In the genomic region with DNA sequence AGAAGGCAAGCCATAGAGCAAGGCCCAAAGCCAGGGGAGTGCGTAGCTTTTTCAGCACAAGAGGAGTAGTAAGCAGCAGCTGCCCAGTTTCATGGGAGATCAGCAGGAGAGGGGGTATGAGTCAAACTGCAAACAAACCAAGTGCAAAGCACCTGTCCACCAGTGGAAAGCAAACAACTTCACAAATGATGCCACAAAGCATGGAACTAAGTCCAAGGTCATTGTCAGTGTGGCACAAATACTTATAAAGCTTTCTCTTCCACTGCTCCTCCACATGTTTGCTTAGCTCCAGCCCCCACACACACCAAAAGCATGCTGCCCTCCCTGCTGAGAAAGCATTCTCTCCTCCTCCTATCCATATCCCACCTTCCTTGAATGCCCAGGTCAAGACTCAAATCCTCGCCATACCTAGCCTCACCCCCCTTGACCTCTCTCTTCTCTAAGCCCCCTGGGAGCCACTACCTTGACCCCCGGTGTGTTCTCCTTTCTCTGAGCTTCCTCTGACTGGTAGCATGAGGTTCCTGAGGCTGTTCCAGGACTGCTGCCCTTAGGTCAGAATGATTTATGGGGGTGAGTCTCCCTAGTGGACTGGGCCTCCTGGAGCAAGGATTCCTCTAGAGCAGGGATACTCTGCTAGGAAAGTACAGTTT, we compare ENCODE assay signal across 1 cellular context.
TF ChIP-seq lines count a peak whose summit lies in the region.

No MANE protein-coding gene starts in this region.

TF ChIP-seq in HepG2, 621 proteins besides CTCF, POLR2A, EP300 and RAD21 (continued from another document and continues in another):
- TF ChIP-seq, protein P1, sequence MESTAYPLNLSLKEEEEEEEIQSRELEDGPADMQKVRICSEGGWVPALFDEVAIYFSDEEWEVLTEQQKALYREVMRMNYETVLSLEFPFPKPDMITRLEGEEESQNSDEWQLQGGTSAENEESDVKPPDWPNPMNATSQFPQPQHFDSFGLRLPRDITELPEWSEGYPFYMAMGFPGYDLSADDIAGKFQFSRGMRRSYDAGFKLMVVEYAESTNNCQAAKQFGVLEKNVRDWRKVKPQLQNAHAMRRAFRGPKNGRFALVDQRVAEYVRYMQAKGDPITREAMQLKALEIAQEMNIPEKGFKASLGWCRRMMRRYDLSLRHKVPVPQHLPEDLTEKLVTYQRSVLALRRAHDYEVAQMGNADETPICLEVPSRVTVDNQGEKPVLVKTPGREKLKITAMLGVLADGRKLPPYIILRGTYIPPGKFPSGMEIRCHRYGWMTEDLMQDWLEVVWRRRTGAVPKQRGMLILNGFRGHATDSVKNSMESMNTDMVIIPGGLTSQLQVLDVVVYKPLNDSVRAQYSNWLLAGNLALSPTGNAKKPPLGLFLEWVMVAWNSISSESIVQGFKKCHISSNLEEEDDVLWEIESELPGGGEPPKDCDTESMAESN (CRISPR knock-in tag; conservative IDR thresholded peaks at IDR 0.05) = peak; percentile 56
- TF ChIP-seq FOXK2 (IDR thresholded peaks at IDR 0.05) (no peak), ETV5 (CRISPR knock-in tag; IDR thresholded peaks at IDR 0.05; ENCODE audit: borderline replicate concordance) (peak; percentile 81; the same call in 1 of the 2 replicates), ZNF337 (CRISPR knock-in tag; IDR thresholded peaks at IDR 0.05; ENCODE audit: borderline replicate concordance, low read depth) (no peak), ZZZ3 (CRISPR knock-in tag; IDR thresholded peaks at IDR 0.05; ENCODE audit: borderline replicate concordance) (no peak), TBX3 (IDR thresholded peaks at IDR 0.05; ENCODE audit: borderline replicate concordance) (peak; percentile 95), GABPB1 (CRISPR knock-in tag; IDR thresholded peaks at IDR 0.05) (peak; percentile 42), ARHGAP35 (CRISPR knock-in tag; IDR thresholded peaks at IDR 0.05; ENCODE audit: borderline replicate concordance) (no peak), NKX3-1 (CRISPR knock-in tag; IDR thresholded peaks at IDR 0.05) (peak; percentile 57; the same call in 1 of the 2 replicates), ZNF850 (CRISPR knock-in tag; conservative IDR thresholded peaks at IDR 0.05) (no peak; the same call in 1 of the 2 replicates), REL (CRISPR knock-in tag; conservative IDR thresholded peaks at IDR 0.05) (no peak), ZNF24 (IDR thresholded peaks at IDR 0.05) (no peak), SATB2 (CRISPR knock-in tag; IDR thresholded peaks at IDR 0.05) (no peak), ATF1 (CRISPR knock-in tag; IDR thresholded peaks at IDR 0.05) (no peak), ZNF709 (CRISPR knock-in tag; IDR thresholded peaks at IDR 0.05) (no peak), ZNF446 (CRISPR knock-in tag; IDR thresholded peaks at IDR 0.05) (no peak), MTA3 (CRISPR knock-in tag; IDR thresholded peaks at IDR 0.05) (no peak), ZFX (CRISPR knock-in tag; IDR thresholded peaks at IDR 0.05; ENCODE audit: low read depth) (peak; percentile 78), SYNCRIP (IDR thresholded peaks at IDR 0.05; ENCODE audit: insufficient read depth, low read depth, low read length) (no peak), ZNF792 (CRISPR knock-in tag; IDR thresholded peaks at IDR 0.05) (peak; percentile 98; the same call in 1 of the 2 replicates), CENPT (CRISPR knock-in tag; IDR thresholded peaks at IDR 0.05; ENCODE audit: low read depth) (no peak), HNRNPL (IDR thresholded peaks at IDR 0.05; ENCODE audit: low read depth, low read length) (no peak), ZMAT3 (CRISPR knock-in tag; conservative IDR thresholded peaks at IDR 0.05) (0 out of 2 replicates have a peak, but pooled peaks have one; percentile 69), ZNF616 (CRISPR knock-in tag; IDR thresholded peaks at IDR 0.05; ENCODE audit: low read depth) (no peak), GFI1 (CRISPR knock-in tag; IDR thresholded peaks at IDR 0.05; ENCODE audit: borderline replicate concordance) (peak; percentile 90), REXO4 (CRISPR knock-in tag; IDR thresholded peaks at IDR 0.05; ENCODE audit: borderline replicate concordance) (peak; percentile 38; the same call in 1 of the 2 replicates), MYNN (CRISPR knock-in tag; IDR thresholded peaks at IDR 0.05; ENCODE audit: low read depth) (no peak), ZNF17 (CRISPR knock-in tag; IDR thresholded peaks at IDR 0.05) (no peak), MYC (CRISPR knock-in tag; IDR thresholded peaks at IDR 0.05; ENCODE audit: borderline replicate concordance) (peak; percentile 85), NFIB (CRISPR knock-in tag; IDR thresholded peaks at IDR 0.05; ENCODE audit: borderline replicate concordance) (no peak), GPN1 (CRISPR knock-in tag; IDR thresholded peaks at IDR 0.05; ENCODE audit: borderline replicate concordance) (no peak), ZNF382 (CRISPR knock-in tag; IDR thresholded peaks at IDR 0.05; ENCODE audit: borderline replicate concordance) (no peak), SUZ12 (IDR thresholded peaks at IDR 0.05; ENCODE audit: low read depth, low read length) (no peak)
- TF ChIP-seq, protein P2, sequence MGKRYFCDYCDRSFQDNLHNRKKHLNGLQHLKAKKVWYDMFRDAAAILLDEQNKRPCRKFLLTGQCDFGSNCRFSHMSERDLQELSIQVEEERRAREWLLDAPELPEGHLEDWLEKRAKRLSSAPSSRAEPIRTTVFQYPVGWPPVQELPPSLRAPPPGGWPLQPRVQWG (CRISPR knock-in tag; IDR thresholded peaks at IDR 0.05; ENCODE audit: borderline replicate concordance, low read depth) = no peak
- TF ChIP-seq, protein P3, sequence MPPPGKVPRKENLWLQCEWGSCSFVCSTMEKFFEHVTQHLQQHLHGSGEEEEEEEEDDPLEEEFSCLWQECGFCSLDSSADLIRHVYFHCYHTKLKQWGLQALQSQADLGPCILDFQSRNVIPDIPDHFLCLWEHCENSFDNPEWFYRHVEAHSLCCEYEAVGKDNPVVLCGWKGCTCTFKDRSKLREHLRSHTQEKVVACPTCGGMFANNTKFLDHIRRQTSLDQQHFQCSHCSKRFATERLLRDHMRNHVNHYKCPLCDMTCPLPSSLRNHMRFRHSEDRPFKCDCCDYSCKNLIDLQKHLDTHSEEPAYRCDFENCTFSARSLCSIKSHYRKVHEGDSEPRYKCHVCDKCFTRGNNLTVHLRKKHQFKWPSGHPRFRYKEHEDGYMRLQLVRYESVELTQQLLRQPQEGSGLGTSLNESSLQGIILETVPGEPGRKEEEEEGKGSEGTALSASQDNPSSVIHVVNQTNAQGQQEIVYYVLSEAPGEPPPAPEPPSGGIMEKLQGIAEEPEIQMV (CRISPR knock-in tag; IDR thresholded peaks at IDR 0.05; ENCODE audit: low read depth) = peak; percentile 24; the same call in 1 of the 2 replicates
- TF ChIP-seq, protein P4, sequence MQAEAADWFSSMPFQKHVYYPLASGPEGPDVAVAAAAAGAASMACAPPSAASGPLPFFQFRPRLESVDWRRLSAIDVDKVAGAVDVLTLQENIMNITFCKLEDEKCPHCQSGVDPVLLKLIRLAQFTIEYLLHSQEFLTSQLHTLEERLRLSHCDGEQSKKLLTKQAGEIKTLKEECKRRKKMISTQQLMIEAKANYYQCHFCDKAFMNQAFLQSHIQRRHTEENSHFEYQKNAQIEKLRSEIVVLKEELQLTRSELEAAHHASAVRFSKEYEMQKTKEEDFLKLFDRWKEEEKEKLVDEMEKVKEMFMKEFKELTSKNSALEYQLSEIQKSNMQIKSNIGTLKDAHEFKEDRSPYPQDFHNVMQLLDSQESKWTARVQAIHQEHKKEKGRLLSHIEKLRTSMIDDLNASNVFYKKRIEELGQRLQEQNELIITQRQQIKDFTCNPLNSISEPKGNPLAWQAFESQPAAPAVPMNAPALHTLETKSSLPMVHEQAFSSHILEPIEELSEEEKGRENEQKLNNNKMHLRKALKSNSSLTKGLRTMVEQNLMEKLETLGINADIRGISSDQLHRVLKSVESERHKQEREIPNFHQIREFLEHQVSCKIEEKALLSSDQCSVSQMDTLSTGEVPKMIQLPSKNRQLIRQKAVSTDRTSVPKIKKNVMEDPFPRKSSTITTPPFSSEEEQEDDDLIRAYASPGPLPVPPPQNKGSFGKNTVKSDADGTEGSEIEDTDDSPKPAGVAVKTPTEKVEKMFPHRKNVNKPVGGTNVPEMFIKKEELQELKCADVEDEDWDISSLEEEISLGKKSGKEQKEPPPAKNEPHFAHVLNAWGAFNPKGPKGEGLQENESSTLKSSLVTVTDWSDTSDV (CRISPR knock-in tag; IDR thresholded peaks at IDR 0.05) = no peak
- TF ChIP-seq, protein P5, sequence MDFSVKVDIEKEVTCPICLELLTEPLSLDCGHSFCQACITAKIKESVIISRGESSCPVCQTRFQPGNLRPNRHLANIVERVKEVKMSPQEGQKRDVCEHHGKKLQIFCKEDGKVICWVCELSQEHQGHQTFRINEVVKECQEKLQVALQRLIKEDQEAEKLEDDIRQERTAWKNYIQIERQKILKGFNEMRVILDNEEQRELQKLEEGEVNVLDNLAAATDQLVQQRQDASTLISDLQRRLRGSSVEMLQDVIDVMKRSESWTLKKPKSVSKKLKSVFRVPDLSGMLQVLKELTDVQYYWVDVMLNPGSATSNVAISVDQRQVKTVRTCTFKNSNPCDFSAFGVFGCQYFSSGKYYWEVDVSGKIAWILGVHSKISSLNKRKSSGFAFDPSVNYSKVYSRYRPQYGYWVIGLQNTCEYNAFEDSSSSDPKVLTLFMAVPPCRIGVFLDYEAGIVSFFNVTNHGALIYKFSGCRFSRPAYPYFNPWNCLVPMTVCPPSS (IDR thresholded peaks at IDR 0.05) = no peak
- TF ChIP-seq, protein P6, sequence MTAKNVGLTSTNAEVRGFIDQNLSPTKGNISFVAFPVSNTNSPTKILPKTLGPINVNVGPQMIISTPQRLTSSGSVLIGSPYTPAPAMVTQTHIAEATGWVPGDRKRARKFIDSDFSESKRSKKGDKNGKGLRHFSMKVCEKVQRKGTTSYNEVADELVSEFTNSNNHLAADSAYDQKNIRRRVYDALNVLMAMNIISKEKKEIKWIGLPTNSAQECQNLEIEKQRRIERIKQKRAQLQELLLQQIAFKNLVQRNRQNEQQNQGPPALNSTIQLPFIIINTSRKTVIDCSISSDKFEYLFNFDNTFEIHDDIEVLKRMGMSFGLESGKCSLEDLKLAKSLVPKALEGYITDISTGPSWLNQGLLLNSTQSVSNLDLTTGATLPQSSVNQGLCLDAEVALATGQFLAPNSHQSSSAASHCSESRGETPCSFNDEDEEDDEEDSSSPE (CRISPR knock-in tag; IDR thresholded peaks at IDR 0.05) = peak; percentile 39; the same call in 1 of the 2 replicates
- TF ChIP-seq, protein P7, sequence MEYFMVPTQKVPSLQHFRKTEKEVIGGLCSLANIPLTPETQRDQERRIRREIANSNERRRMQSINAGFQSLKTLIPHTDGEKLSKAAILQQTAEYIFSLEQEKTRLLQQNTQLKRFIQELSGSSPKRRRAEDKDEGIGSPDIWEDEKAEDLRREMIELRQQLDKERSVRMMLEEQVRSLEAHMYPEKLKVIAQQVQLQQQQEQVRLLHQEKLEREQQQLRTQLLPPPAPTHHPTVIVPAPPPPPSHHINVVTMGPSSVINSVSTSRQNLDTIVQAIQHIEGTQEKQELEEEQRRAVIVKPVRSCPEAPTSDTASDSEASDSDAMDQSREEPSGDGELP (IDR thresholded peaks at IDR 0.05; ENCODE audit: borderline replicate concordance, low read depth) = peak; percentile 92
- TF ChIP-seq, protein P8, sequence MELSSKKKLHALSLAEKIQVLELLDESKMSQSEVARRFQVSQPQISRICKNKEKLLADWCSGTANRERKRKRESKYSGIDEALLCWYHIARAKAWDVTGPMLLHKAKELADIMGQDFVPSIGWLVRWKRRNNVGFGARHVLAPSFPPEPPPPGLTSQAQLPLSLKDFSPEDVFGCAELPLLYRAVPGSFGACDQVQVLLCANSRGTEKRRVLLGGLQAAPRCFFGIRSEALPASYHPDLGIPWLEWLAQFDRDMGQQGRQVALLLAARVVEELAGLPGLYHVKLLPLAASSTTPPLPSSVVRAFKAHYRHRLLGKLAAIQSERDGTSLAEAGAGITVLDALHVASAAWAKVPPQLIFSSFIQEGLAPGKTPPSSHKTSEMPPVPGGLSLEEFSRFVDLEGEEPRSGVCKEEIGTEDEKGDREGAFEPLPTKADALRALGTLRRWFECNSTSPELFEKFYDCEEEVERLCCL (CRISPR knock-in tag; IDR thresholded peaks at IDR 0.05; ENCODE audit: borderline replicate concordance) = no peak
- TF ChIP-seq, protein P9, sequence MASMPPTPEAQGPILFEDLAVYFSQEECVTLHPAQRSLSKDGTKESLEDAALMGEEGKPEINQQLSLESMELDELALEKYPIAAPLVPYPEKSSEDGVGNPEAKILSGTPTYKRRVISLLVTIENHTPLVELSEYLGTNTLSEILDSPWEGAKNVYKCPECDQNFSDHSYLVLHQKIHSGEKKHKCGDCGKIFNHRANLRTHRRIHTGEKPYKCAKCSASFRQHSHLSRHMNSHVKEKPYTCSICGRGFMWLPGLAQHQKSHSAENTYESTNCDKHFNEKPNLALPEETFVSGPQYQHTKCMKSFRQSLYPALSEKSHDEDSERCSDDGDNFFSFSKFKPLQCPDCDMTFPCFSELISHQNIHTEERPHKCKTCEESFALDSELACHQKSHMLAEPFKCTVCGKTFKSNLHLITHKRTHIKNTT (CRISPR knock-in tag; IDR thresholded peaks at IDR 0.05) = no peak
- TF ChIP-seq, protein P10, sequence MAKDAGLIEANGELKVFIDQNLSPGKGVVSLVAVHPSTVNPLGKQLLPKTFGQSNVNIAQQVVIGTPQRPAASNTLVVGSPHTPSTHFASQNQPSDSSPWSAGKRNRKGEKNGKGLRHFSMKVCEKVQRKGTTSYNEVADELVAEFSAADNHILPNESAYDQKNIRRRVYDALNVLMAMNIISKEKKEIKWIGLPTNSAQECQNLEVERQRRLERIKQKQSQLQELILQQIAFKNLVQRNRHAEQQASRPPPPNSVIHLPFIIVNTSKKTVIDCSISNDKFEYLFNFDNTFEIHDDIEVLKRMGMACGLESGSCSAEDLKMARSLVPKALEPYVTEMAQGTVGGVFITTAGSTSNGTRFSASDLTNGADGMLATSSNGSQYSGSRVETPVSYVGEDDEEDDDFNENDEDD (CRISPR knock-in tag; IDR thresholded peaks at IDR 0.05; ENCODE audit: borderline replicate concordance) = peak; percentile 45; the same call in 1 of the 2 replicates
- TF ChIP-seq, protein P11, sequence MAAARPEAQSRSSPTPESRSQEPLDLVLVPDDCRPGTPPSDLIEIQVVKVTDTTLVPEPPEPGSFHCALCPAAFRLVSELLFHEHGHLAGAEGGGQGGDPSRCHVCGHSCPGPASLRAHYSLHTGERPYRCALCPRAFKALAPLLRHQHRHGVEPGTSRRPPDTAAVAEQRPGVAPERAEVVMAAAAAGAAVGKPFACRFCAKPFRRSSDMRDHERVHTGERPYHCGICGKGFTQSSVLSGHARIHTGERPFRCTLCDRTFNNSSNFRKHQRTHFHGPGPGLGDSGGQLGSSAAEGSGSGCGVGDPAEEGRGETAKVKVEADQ (CRISPR knock-in tag; IDR thresholded peaks at IDR 0.05; ENCODE audit: borderline replicate concordance) = 0 out of 2 replicates have a peak, but pooled peaks have one; percentile 13
